In the genomic region with DNA sequence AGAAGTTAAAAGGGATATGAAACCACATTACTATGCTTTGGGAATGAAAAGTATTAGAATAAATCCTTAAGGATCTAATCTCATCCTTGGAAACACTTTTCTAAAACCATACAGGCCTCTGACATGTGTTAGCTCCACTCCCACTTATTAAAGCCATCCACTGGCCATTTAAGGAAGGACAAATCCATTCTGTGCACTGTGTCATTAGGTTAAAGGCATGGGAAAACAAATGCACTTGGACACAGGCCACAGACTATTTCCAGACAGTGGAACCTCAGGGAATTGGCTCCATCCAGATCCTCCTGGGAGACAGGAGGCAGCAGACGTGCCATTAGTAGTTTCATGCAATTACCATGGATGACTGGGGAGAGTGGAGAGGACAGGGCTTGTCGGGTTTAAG, we compare ENCODE assay signal across 23 cellular contexts.
DNase-seq lines count a peak whose midpoint lies in the region; ATAC-seq and TF ChIP-seq lines count a peak whose summit lies in the region.
"Had no signal": no experiment of that assay in that cellular context is flagged by ENCODE, and none has a peak within 500 bp of the region (broad histone marks: within the 10 kb centered on the region; RNA-seq: fewer than 3 reads in every experiment).

No MANE protein-coding gene starts in this region.

- H3K27ac Mint-ChIP-seq in chondrocyte (ENCODE audit: unreplicated experiment): no peak overlapping the region
- H3K27ac Mint-ChIP-seq: activated B cell treated with CpG ODN at 0.5 μM for 24 hours; activated naive CD8-positive, alpha-beta T cell treated with anti-CD3 and anti-CD28 coated beads for 36 hours; activated T-helper 1 cell treated with anti-CD3 and anti-CD28 coated beads, Interleukin-12 subunit alpha, Interleukin-12 subunit beta, Interleukin-2, Interleukin-4 antibody, amounts not matched to agents 30 ng/mL and 10 ng/mL and 1 ng/mL, durations not matched to agents 14 hours and 24 hours and 36 hours; CD4-positive, CD25-positive, alpha-beta regulatory T cell; immature natural killer cell; nephron progenitor cell; stimulated activated naive B cell treated with anti-CD40 and anti-IgM and Interleukin-4, amounts not matched to agents 10 μg/mL and 1 μg/mL and 100 μg/mL, for 72 hours; type B pancreatic cell had no signal

- H3K4me3 Mint-ChIP-seq in chondrocyte (ENCODE audit: unreplicated experiment): no peak overlapping the region
- H3K4me3 Mint-ChIP-seq: activated B cell treated with CpG ODN at 0.5 μM for 24 hours; activated naive CD8-positive, alpha-beta T cell treated with anti-CD3 and anti-CD28 coated beads for 36 hours; activated T-helper 1 cell treated with anti-CD3 and anti-CD28 coated beads, Interleukin-12 subunit alpha, Interleukin-12 subunit beta, Interleukin-2, Interleukin-4 antibody, amounts not matched to agents 30 ng/mL and 10 ng/mL and 1 ng/mL, durations not matched to agents 14 hours and 24 hours and 36 hours; CD4-positive, CD25-positive, alpha-beta regulatory T cell; immature natural killer cell; nephron progenitor cell; stimulated activated naive B cell treated with anti-CD40 and anti-IgM and Interleukin-4, amounts not matched to agents 10 μg/mL and 1 μg/mL and 100 μg/mL, for 72 hours; type B pancreatic cell had no signal

- H3K9me3 Mint-ChIP-seq in chondrocyte (ENCODE audit: low read depth): peaks cover 4% of the 10 kb centered on the region
- H3K9me3 Mint-ChIP-seq: activated T-helper 1 cell treated with anti-CD3 and anti-CD28 coated beads, Interleukin-12 subunit alpha, Interleukin-12 subunit beta, Interleukin-2, Interleukin-4 antibody, amounts not matched to agents 30 ng/mL and 10 ng/mL and 1 ng/mL, durations not matched to agents 14 hours and 24 hours and 36 hours had no signal

- H3K4me3 ChIP-seq in right atrium auricular region: no peak overlapping the region

- no peaks in the 10 kb centered on the region for H3K36me3 Mint-ChIP-seq in chondrocyte (ENCODE audit: low read depth)
- H3K36me3 Mint-ChIP-seq: activated naive CD8-positive, alpha-beta T cell treated with anti-CD3 and anti-CD28 coated beads for 36 hours; CD4-positive, CD25-positive, alpha-beta regulatory T cell; immature natural killer cell; stimulated activated naive B cell treated with anti-CD40 and anti-IgM and Interleukin-4, amounts not matched to agents 10 μg/mL and 1 μg/mL and 100 μg/mL, for 72 hours; type B pancreatic cell had no signal

- peak overlapping the region in 1 of 2 donors; percentile 42 for H3K27ac ChIP-seq in right atrium auricular region
- H3K27ac ChIP-seq: KMS-11 had no signal

- TF ChIP-seq CTCF in right atrium auricular region (IDR thresholded peaks at IDR 0.05): no peak
- peak; percentile 10 for TF ChIP-seq CTCF in chondrocyte (IDR thresholded peaks at IDR 0.05)

- ATAC-seq in Right ventricle myocardium superior (ENCODE audit: poor library complexity): peak; percentile 83
- ATAC-seq: esophagus mucosa; stimulated activated naive B cell treated with anti-CD40 and anti-IgM and Interleukin-4, amounts not matched to agents 10 μg/mL and 1 μg/mL and 100 μg/mL, for 72 hours had no signal

- intact Hi-C loops in Right ventricle myocardium superior (cut with DNase I): no loop called here

- H3K4me1 Mint-ChIP-seq in chondrocyte (ENCODE audit: low read depth): peaks cover 34% of the 10 kb centered on the region
- H3K4me1 Mint-ChIP-seq: activated B cell treated with CpG ODN at 0.5 μM for 24 hours; activated naive CD8-positive, alpha-beta T cell treated with anti-CD3 and anti-CD28 coated beads for 36 hours; immature natural killer cell; stimulated activated naive B cell treated with anti-CD40 and anti-IgM and Interleukin-4, amounts not matched to agents 10 μg/mL and 1 μg/mL and 100 μg/mL, for 72 hours had no signal

- DNase-seq in Right ventricle myocardium superior: no peak
- no peak for DNase-seq in right atrium auricular region (ENCODE audit: low spot score)
- DNase-seq in chondrocyte (ENCODE audit: low spot score): no peak
- peak; percentile 89 for DNase-seq in myocyte (ENCODE audit: low read depth)
- DNase-seq in NCI-H2196 (lab: John Stamatoyannopoulos, UW; ENCODE audit: unreplicated experiment): no peak
- DNase-seq in medulla oblongata (ENCODE audit: extremely low spot score): no peak
- DNase-seq in cerebellar nuclear complex (lab: John Stamatoyannopoulos, UW): no peak
- no peak for DNase-seq in OCI-M1 (lab: John Stamatoyannopoulos, UW)
- DNase-seq: ACHN; activated B cell treated with CpG ODN at 0.5 μM for 24 hours; activated naive CD8-positive, alpha-beta T cell treated with anti-CD3 and anti-CD28 coated beads for 36 hours; CD4-positive, CD25-positive, alpha-beta regulatory T cell; DMS79; immature natural killer cell; mesenchymal stem cell; nephron progenitor cell; SHP77; stimulated activated CD4-positive, alpha-beta T cell treated with anti-CD3 and anti-CD28 coated beads, Interleukin-15, amount 100 ng/mL, for 24 hours; stimulated activated naive B cell treated with anti-CD40 and anti-IgM and Interleukin-4, amounts not matched to agents 10 μg/mL and 1 μg/mL and 100 μg/mL, for 72 hours had no signal

- H3K4me1 ChIP-seq in right atrium auricular region: peaks cover 0 to 13% of the 10 kb centered on the region in 2 donors

- H3K27me3 Mint-ChIP-seq in chondrocyte (ENCODE audit: low read depth): no peaks in the 10 kb centered on the region
- H3K27me3 Mint-ChIP-seq: CD4-positive, CD25-positive, alpha-beta regulatory T cell; type B pancreatic cell had no signal

- no peaks in the 10 kb centered on the region for H3K27me3 ChIP-seq in right atrium auricular region

- no peaks in the 10 kb centered on the region for H3K36me3 ChIP-seq in right atrium auricular region

- peaks cover 0 to 6% of the 10 kb centered on the region in 2 donors for H3K9me3 ChIP-seq in right atrium auricular region
